In genomic region chrX:3697701-3698279, GRCh38 we compare ENCODE assay signal across 10 cellular contexts. TPM values are rescaled to one million over a fixed set of nuclear protein-coding genes. Genes with fewer than 3 reads are reported as not detected.
DNase-seq lines count a peak whose midpoint lies in the region; ATAC-seq and TF ChIP-seq lines count a peak whose summit lies in the region.
"Had no signal": no experiment of that assay in that cellular context is flagged by ENCODE, and none has a peak within 500 bp of the region (broad histone marks: within the 10 kb centered on the region; RNA-seq: fewer than 3 reads in every experiment).

No MANE protein-coding gene starts in this region.

- peak overlapping the region; percentile 47 to 85 (median 63) for H3K27ac Mint-ChIP-seq in CD14-positive monocyte

- peaks cover 0 to 2% (median 0%) of the 10 kb centered on the region in 7 donors for H3K9me3 Mint-ChIP-seq in CD14-positive monocyte

- H3K27me3 Mint-ChIP-seq in CD14-positive monocyte (ENCODE audit: low read depth in 3 of 3): peaks cover 0 to 2% (median 2%) of the 10 kb centered on the region in 3 donors

- no peak for TF ChIP-seq CTCF in CD14-positive monocyte (IDR thresholded peaks at IDR 0.05)

- no peak for DNase-seq in CD14-positive monocyte (ENCODE audit: low spot score)
- DNase-seq in NCI-H1105 (lab: John Stamatoyannopoulos, UW): peak; percentile 53
- DNase-seq in myocyte (ENCODE audit: low read depth): peak; percentile 78
- DNase-seq in KG1 (lab: John Stamatoyannopoulos, UW): no peak
- no peak for DNase-seq in DMS53 treated with DMSO at 0.1 percent for 48 hours (lab: John Stamatoyannopoulos, UW; ENCODE audit: unreplicated experiment)

- ATAC-seq in GM19463 (IDR thresholded peaks at IDR 0.05; ENCODE audit: unreplicated experiment) (no peak), HG02970 (IDR thresholded peaks at IDR 0.05; ENCODE audit: low FRiP score, unreplicated experiment) (no peak)
- ATAC-seq: GM12878 had no signal

- H3K4me3 Mint-ChIP-seq in CD14-positive monocyte: no peak overlapping the region

- peaks cover 0 to 4% of the 10 kb centered on the region in 2 donors for H3K36me3 Mint-ChIP-seq in CD14-positive monocyte

- H3K27ac ChIP-seq in cingulate gyrus (ENCODE audit: low read depth, low read length): peak overlapping the region; percentile 87
- H3K27ac ChIP-seq: parathyroid adenoma had no signal

- intact Hi-C loops in CD14-positive monocyte (cut with micrococcal nuclease): no loop called here

- H3K4me1 Mint-ChIP-seq in CD14-positive monocyte: peaks cover 56% of the 10 kb centered on the region

RNA-seq across cellular contexts. Expression of gene PRKX, which starts 15.7 kb away (rescaled TPM):
- 10 to 100 TPM; 46.2 to 47.0 TPM for polyA plus RNA-seq in CD14-positive monocyte
- total RNA-seq in myocyte: 23.5 and 57.6 TPM in 2 replicates
- 10.7 TPM for polyA plus RNA-seq in myocyte (2012)

Comparison
In these comparisons a context has a peak if more than half of its experiments do, and no peak if none do; other contexts are left out.
1. DNase-seq: peak in NCI-H1105 (single experiment) and myocyte (single experiment); none in CD14-positive monocyte (single experiment), KG1 (single experiment) and DMS53 treated with DMSO at 0.1 percent for 48 hours (single experiment).